ENCODE assay signal across 8 cellular contexts in genomic region chr14:21510735-21511657, GRCh38. TPM values are rescaled to one million over a fixed set of nuclear protein-coding genes. Genes with fewer than 3 reads are reported as not detected.
A peak's percentile ranks its signal among the peaks of the same experiment; 100 is the strongest.
DNase-seq lines count a peak whose midpoint lies in the region; ATAC-seq and TF ChIP-seq lines count a peak whose summit lies in the region.

Gene METTL3 (minus strand): TSS chr14:21511340. CDS start chr14:21511223, 117 bp downstream.

- H3K4me1 ChIP-seq in left lung = peaks cover 10 to 31% of the 10 kb centered on the region in 2 donors

- H3K27me3 ChIP-seq in left lung = no peaks in the 10 kb centered on the region

- TF ChIP-seq CTCF in C4-2B (conservative IDR thresholded peaks at IDR 0.05) (no peak), left lung (IDR thresholded peaks at IDR 0.05) (no peak)

- ATAC-seq in GM19395 (IDR thresholded peaks at IDR 0.05; ENCODE audit: unreplicated experiment) = peak; percentile 99
- ATAC-seq in HG03565 (IDR thresholded peaks at IDR 0.05; ENCODE audit: unreplicated experiment) = peak; percentile 96
- peak; percentile 99 for ATAC-seq in left lung

- intact Hi-C loops in left lung (cut with DNase I) = no loop called here

- peak within 1 kb of the TSS; percentile 94 for H3K27ac ChIP-seq in C4-2B
- H3K27ac ChIP-seq in left lung = peak within 1 kb of the TSS; percentile 85 to 88

- H3K9me3 ChIP-seq in left lung = no peaks in the 10 kb centered on the region

- H3K4me3 ChIP-seq in left lung = peak within 1 kb of the TSS; percentile 63 to 68

- DNase-seq in NCI-H774 (lab: John Stamatoyannopoulos, UW) (peak; percentile 98), dermis blood vessel endothelial cell (peak; percentile 100), left lung (peak; percentile 95 to 98)
- peak; percentile 93 for DNase-seq in activated CD4-positive, alpha-beta T cell treated with anti-CD3 and anti-CD28 coated beads, Interleukin-2, amount 50 U/mL, for 4 hours
- peak; percentile 79 to 83 for DNase-seq in stimulated activated CD4-positive, alpha-beta T cell treated with anti-CD3 and anti-CD28 coated beads, Interleukin-2, amount 100 ng/mL, for 48 hours

- H3K36me3 ChIP-seq in left lung = peaks cover 0 to 24% of the 10 kb centered on the region in 2 donors

RNA-seq across cellular contexts. Expression of gene METTL3, which starts in this region (rescaled TPM):
- total RNA-seq in dermis blood vessel endothelial cell = 63.9 and 112 TPM in 2 replicates
- total RNA-seq in left lung = 10 to 100 TPM; 36.8 to 50.4 TPM

Comparison
In these comparisons a context has a peak if more than half of its experiments do, and no peak if none do; other contexts are left out.
1. Peak in every context shown above with its lines: DNase-seq, ATAC-seq, H3K4me3 ChIP-seq and H3K27ac ChIP-seq.